18 cellular contexts compared by ENCODE assay signal in the genomic region with DNA sequence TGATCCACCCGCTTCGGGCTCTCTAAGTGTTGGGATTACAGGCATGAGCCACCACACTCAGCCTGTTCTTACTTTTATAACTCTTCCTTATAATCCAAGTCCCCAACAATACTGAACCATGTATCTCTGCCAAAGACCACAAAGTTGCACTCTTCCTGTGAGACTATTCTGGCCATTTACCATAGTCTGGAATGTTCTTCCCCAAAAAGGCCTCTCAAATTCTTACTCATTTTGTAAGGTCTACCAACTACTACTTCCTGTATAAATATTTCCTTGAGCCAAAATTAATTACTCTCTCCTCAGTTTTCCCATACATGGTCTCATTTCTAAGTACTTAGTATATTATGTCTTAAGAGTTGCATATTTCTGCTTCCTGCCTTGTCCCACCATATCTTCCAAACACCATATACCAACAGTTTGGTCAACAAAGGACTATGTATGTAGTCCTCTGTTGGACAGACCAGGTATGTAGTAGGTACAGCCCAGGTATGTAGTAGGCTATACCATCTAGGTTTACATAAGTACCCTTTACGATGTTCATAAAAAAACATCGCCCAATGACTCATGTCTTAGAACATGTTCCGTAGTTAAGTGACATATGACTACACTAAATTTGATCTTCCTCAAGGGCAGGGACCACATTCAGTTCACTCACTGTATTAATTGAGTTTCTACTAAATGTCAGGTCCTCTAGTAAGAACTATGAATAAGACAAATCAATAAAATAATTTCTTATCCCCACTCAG. TPM values are rescaled to one million over a fixed set of nuclear protein-coding genes. Genes with fewer than 3 reads are reported as not detected.
DNase-seq lines count a peak whose midpoint lies in the region; ATAC-seq and TF ChIP-seq lines count a peak whose summit lies in the region.
"Had no signal": no experiment of that assay in that cellular context is flagged by ENCODE, and none has a peak within 500 bp of the region (broad histone marks: within the 10 kb centered on the region; RNA-seq: fewer than 3 reads in every experiment).

No MANE protein-coding gene starts in this region.

- no peak overlapping the region for H3K9ac ChIP-seq in DND-41 (ENCODE audit: low read depth, low read length)

- TF ChIP-seq CTCF in AG10803 (conservative IDR thresholded peaks at IDR 0.05; ENCODE audit: low read length) (no peak), DND-41 (IDR thresholded peaks at IDR 0.05; ENCODE audit: borderline replicate concordance, extremely low read depth, low read length, poor library complexity, severe bottlenecking) (no peak), Caco-2 (IDR thresholded peaks at IDR 0.05; ENCODE audit: insufficient read depth in 1 of 2, low read depth in 1 of 2, low read length in 1 of 2, severe bottlenecking in 1 of 2, unreplicated experiment in 1 of 2) (no peak)

- CTCF ChIA-PET in naive thymus-derived CD4-positive, alpha-beta T cell (lab: Charles Lee): interaction anchor here (0.9 kb wide), 1 partner anchor 65 kb away, joined by 3 read pairs; no protein-coding TSS in a partner anchor
- CTCF ChIA-PET in Caco-2 (lab: Charles Lee): no interaction called here

- H3K4me3 Mint-ChIP-seq in activated naive CD8-positive, alpha-beta T cell: peak overlapping the region; percentile 33
- H3K4me3 Mint-ChIP-seq in naive thymus-derived CD4-positive, alpha-beta T cell: peak overlapping the region in 6 of 10 donors; percentile 4 to 83 (median 52)
- H3K4me3 Mint-ChIP-seq in Caco-2 (ENCODE audit: unreplicated experiment): no peak overlapping the region
- H3K4me3 Mint-ChIP-seq: activated CD4-positive, alpha-beta T cell treated with anti-CD3 and anti-CD28 coated beads, Interleukin-2, amount 10 ng/mL, durations not matched to agents 7 days and 5 days had no signal

- no peak for ATAC-seq in DND-41 (ENCODE audit: insufficient read depth, low read depth)
- ATAC-seq in naive thymus-derived CD4-positive, alpha-beta T cell: no peak
- ATAC-seq in HG03135 (IDR thresholded peaks at IDR 0.05; ENCODE audit: unreplicated experiment): no peak
- ATAC-seq: upper lobe of right lung had no signal

- peaks cover 75% of the 10 kb centered on the region for H3K4me1 Mint-ChIP-seq in activated naive CD8-positive, alpha-beta T cell (ENCODE audit: low read depth)
- peaks cover 45 to 77% (median 68%) of the 10 kb centered on the region in 7 donors for H3K4me1 Mint-ChIP-seq in naive thymus-derived CD4-positive, alpha-beta T cell
- peaks cover 7% of the 10 kb centered on the region for H3K4me1 Mint-ChIP-seq in Caco-2 (ENCODE audit: low read depth, unreplicated experiment)

- H3K4me2 ChIP-seq in DND-41 (ENCODE audit: insufficient read depth, low read length): no peak overlapping the region

- peaks cover 7% of the 10 kb centered on the region for H3K9me3 Mint-ChIP-seq in activated naive CD8-positive, alpha-beta T cell (ENCODE audit: low read depth)
- peaks cover 0 to 7% (median 0%) of the 10 kb centered on the region in 11 donors for H3K9me3 Mint-ChIP-seq in naive thymus-derived CD4-positive, alpha-beta T cell
- H3K9me3 Mint-ChIP-seq in Caco-2 (ENCODE audit: unreplicated experiment): no peaks in the 10 kb centered on the region
- H3K9me3 Mint-ChIP-seq: activated CD4-positive, alpha-beta T cell treated with anti-CD3 and anti-CD28 coated beads, Interleukin-2, amount 10 ng/mL, durations not matched to agents 7 days and 5 days; IgD-negative memory B cell had no signal

- peaks cover 56% of the 10 kb centered on the region; the same call in 1 of the 2 replicates for H4K20me1 ChIP-seq in DND-41 (ENCODE audit: insufficient read depth, low read length)

- H3K9me3 ChIP-seq in DND-41 (ENCODE audit: insufficient read depth, low read length, severe bottlenecking) (no peaks in the 10 kb centered on the region), Caco-2 (no peaks in the 10 kb centered on the region)
- H3K9me3 ChIP-seq in naive thymus-derived CD4-positive, alpha-beta T cell (ENCODE audit: control insufficient read depth in 2 of 3, low read length in 3 of 3): no peaks in the 10 kb centered on the region
- H3K9me3 ChIP-seq: BE2C, upper lobe of right lung had no signal

- peak overlapping the region; percentile 88 for H3K27ac Mint-ChIP-seq in activated naive CD8-positive, alpha-beta T cell
- H3K27ac Mint-ChIP-seq in naive thymus-derived CD4-positive, alpha-beta T cell: peak overlapping the region in 8 of 9 donors; percentile 88 to 97 (median 94)
- H3K27ac Mint-ChIP-seq in Caco-2 (ENCODE audit: unreplicated experiment): no peak overlapping the region

- no peaks in the 10 kb centered on the region for H3K27me3 Mint-ChIP-seq in activated naive CD8-positive, alpha-beta T cell
- no peaks in the 10 kb centered on the region for H3K27me3 Mint-ChIP-seq in naive thymus-derived CD4-positive, alpha-beta T cell
- no peaks in the 10 kb centered on the region for H3K27me3 Mint-ChIP-seq in Caco-2 (ENCODE audit: insufficient read depth, unreplicated experiment)
- H3K27me3 Mint-ChIP-seq: activated CD4-positive, alpha-beta T cell treated with anti-CD3 and anti-CD28 coated beads, Interleukin-2, amount 10 ng/mL, durations not matched to agents 7 days and 5 days; IgD-negative memory B cell had no signal

- H3K4me3 ChIP-seq in AG10803 (ENCODE audit: low read length) (no peak overlapping the region), DND-41 (ENCODE audit: low read depth in 1 of 2, low read length in 2 of 2) (no peak overlapping the region), Caco-2 (ENCODE audit: low read depth, low read length) (no peak overlapping the region)
- H3K4me3 ChIP-seq in naive thymus-derived CD4-positive, alpha-beta T cell (ENCODE audit: low read length): no peak overlapping the region
- H3K4me3 ChIP-seq: lung, upper lobe of right lung had no signal

- no peaks in the 10 kb centered on the region for H3K4me1 ChIP-seq in DND-41 (ENCODE audit: insufficient read depth, low read length)
- H3K4me1 ChIP-seq in naive thymus-derived CD4-positive, alpha-beta T cell (ENCODE audit: control insufficient read depth in 2 of 2, insufficient read depth in 2 of 2, low read length in 2 of 2): peaks cover 36 to 49% of the 10 kb centered on the region in 2 donors
- H3K4me1 ChIP-seq in Caco-2: no peaks in the 10 kb centered on the region
- H3K4me1 ChIP-seq: BE2C had no signal

- peaks cover 10% of the 10 kb centered on the region for H3K36me3 Mint-ChIP-seq in activated naive CD8-positive, alpha-beta T cell
- peaks cover 0 to 17% (median 9%) of the 10 kb centered on the region in 5 donors for H3K36me3 Mint-ChIP-seq in naive thymus-derived CD4-positive, alpha-beta T cell
- H3K36me3 Mint-ChIP-seq in Caco-2 (ENCODE audit: insufficient read depth, unreplicated experiment): peaks cover 26% of the 10 kb centered on the region

- intact Hi-C loops in naive thymus-derived CD4-positive, alpha-beta T cell (cut with micrococcal nuclease): loop anchor here (1.0 to 5.0 kb wide), 3 partner anchors 20 to 42 kb away; no protein-coding TSS in a partner anchor
- intact Hi-C loops in Caco-2 (cut with micrococcal nuclease; ENCODE audit: unreplicated experiment): no loop called here

- POLR2A ChIA-PET in naive thymus-derived CD4-positive, alpha-beta T cell (lab: Charles Lee): interaction anchor here (0.8 to 1.3 kb wide), 3 partner anchors 9 to 24 kb away, joined by 3 read pairs; no protein-coding TSS in a partner anchor
- POLR2A ChIA-PET in Caco-2 (lab: Charles Lee): no interaction called here

- no peak overlapping the region for H2AFZ ChIP-seq in DND-41 (ENCODE audit: low read depth, low read length)

- no TSS peak for BruUV-seq in Caco-2 (replicated peaks; lab: Mats Ljungman, UMichigan)

- peaks cover 96% of the 10 kb centered on the region for H3K79me2 ChIP-seq in DND-41 (ENCODE audit: insufficient read depth, low read length)

- H3K27me3 ChIP-seq in DND-41 (ENCODE audit: insufficient read depth, low read length, poor library complexity) (no peaks in the 10 kb centered on the region), Caco-2 (replicated peaks; ENCODE audit: control insufficient read depth, insufficient read depth, low read length) (no peaks in the 10 kb centered on the region)
- H3K27me3 ChIP-seq in naive thymus-derived CD4-positive, alpha-beta T cell (ENCODE audit: control insufficient read depth in 2 of 2, insufficient read depth in 2 of 2, low read length in 2 of 2): no peaks in the 10 kb centered on the region
- H3K27me3 ChIP-seq: BE2C, upper lobe of right lung had no signal

- H3K27ac ChIP-seq in DND-41 (ENCODE audit: low read length): peak overlapping the region; percentile 13; the same call in 1 of the 2 replicates
- H3K27ac ChIP-seq in naive thymus-derived CD4-positive, alpha-beta T cell (ENCODE audit: low read depth, low read length): peak overlapping the region; percentile 30
- H3K27ac ChIP-seq: upper lobe of right lung had no signal

- peaks cover 80% of the 10 kb centered on the region for H3K36me3 ChIP-seq in DND-41 (ENCODE audit: insufficient read depth, low read length)
- no peaks in the 10 kb centered on the region for H3K36me3 ChIP-seq in naive thymus-derived CD4-positive, alpha-beta T cell (ENCODE audit: control insufficient read depth in 2 of 3, insufficient read depth in 3 of 3, low read length in 3 of 3)
- H3K36me3 ChIP-seq in Caco-2 (ENCODE audit: control insufficient read depth, insufficient read depth, low read length): no peaks in the 10 kb centered on the region
- H3K36me3 ChIP-seq: BE2C, upper lobe of right lung had no signal

- DNase-seq in AG10803 (ENCODE audit: low read depth): peak; percentile 66
- DNase-seq in DND-41: no peak
- no peak for DNase-seq in naive thymus-derived CD4-positive, alpha-beta T cell
- no peak for DNase-seq in SKM-1 treated with dmso at 0.1 percent for 144 hours (lab: John Stamatoyannopoulos, UW; ENCODE audit: unreplicated experiment)
- no peak for DNase-seq in HuH-7.5 (ENCODE audit: low spot score)
- DNase-seq in Caco-2: no peak
- DNase-seq: activated CD4-positive, alpha-beta T cell treated with anti-CD3 and anti-CD28 coated beads, Interleukin-2, amount 10 ng/mL, durations not matched to agents 7 days and 5 days; activated effector memory CD4-positive, alpha-beta T cell treated with Interleukin-2 at 50 U/mL for 16 hours; BE2C; NCI-H1417 treated with DMSO at 0.1 percent for 48 hours; nucleus accumbens; stimulated activated CD4-positive, alpha-beta T cell treated with anti-CD3 and anti-CD28 coated beads, Interleukin-2, amount 100 ng/mL, for 48 hours; stimulated activated CD8-positive, alpha-beta memory T cell treated with anti-CD3 and anti-CD28 coated beads, Interleukin-4, amount 100 ng/mL, for 48 hours; upper lobe of right lung had no signal

RNA-seq across cellular contexts. Expression of gene RANBP9, which starts 22.0 kb away (rescaled TPM):
- 10 to 100 TPM; 45.4 to 56.9 (median 49.2) TPM for total RNA-seq in naive thymus-derived CD4-positive, alpha-beta T cell
- polyA plus RNA-seq in naive thymus-derived CD4-positive, alpha-beta T cell: 1 to 10 TPM; 2.7 to 3.5 TPM
- total RNA-seq in Caco-2 (2022): 36.7 and 38.2 TPM in 2 replicates
